In genomic region chr1:6625579-6626149, GRCh38 we compare ENCODE assay signal across 8 cellular contexts. TPM values are rescaled to one million over a fixed set of nuclear protein-coding genes. Genes with fewer than 3 reads are reported as not detected.
DNase-seq lines count a peak whose midpoint lies in the region; ATAC-seq and TF ChIP-seq lines count a peak whose summit lies in the region.

No MANE protein-coding gene starts in this region.

- H3K4me1 ChIP-seq in foreskin keratinocyte (peaks cover 7% of the 10 kb centered on the region), parathyroid adenoma (peaks cover 22% of the 10 kb centered on the region)

- POLR2A ChIA-PET in activated B cell treated with CpG ODN at 0.5 μM for 24 hours (lab: Charles Lee): interaction anchor here (0.6 to 2.0 kb wide), 5 partner anchors 10 to 72 kb away, joined by 3 to 11 read pairs (median 4); no protein-coding TSS in a partner anchor

- H3K9ac ChIP-seq in parathyroid adenoma: no peak overlapping the region

- CTCF ChIA-PET in activated B cell treated with CpG ODN at 0.5 μM for 24 hours (lab: Charles Lee): no interaction called here

- peaks cover 32% of the 10 kb centered on the region for H3K4me1 Mint-ChIP-seq in activated B cell treated with CpG ODN at 0.5 μM for 24 hours

- DNase-seq in NCI-H1105 treated with DMSO at 0.1 percent for 48 hours (lab: John Stamatoyannopoulos, UW): peak; percentile 3
- DNase-seq in NCI-H1105 (lab: John Stamatoyannopoulos, UW): no peak
- DNase-seq in activated B cell treated with CpG ODN at 0.5 μM for 24 hours: no peak
- peak in 1 of 2 donors; percentile 44 for DNase-seq in foreskin keratinocyte
- DNase-seq in NCI-H2171 treated with DMSO at 0.1 percent for 48 hours (lab: John Stamatoyannopoulos, UW): no peak
- no peak for DNase-seq in NCI-H2196 (lab: John Stamatoyannopoulos, UW; ENCODE audit: unreplicated experiment)

- TF ChIP-seq CTCF in activated B cell treated with CpG ODN at 0.5 μM for 24 hours (IDR thresholded peaks at IDR 0.05) (no peak), foreskin keratinocyte (conservative IDR thresholded peaks at IDR 0.05) (no peak), parathyroid adenoma (IDR thresholded peaks at IDR 0.05) (no peak)

- H3K27me3 Mint-ChIP-seq in activated B cell treated with CpG ODN at 0.5 μM for 24 hours: no peaks in the 10 kb centered on the region

- H3K27me3 ChIP-seq in foreskin keratinocyte (no peaks in the 10 kb centered on the region), parathyroid adenoma (ENCODE audit: control insufficient read depth, insufficient read depth, low read length) (no peaks in the 10 kb centered on the region)

- peak overlapping the region; percentile 68 for H3K4me3 ChIP-seq in parathyroid adenoma (ENCODE audit: low read depth, low read length)

- H2AFZ ChIP-seq in parathyroid adenoma: peak overlapping the region; percentile 69

- H3K27ac ChIP-seq in foreskin keratinocyte (peak overlapping the region; percentile 75), parathyroid adenoma (peak overlapping the region; percentile 24)

- peak; percentile 39 for ATAC-seq in HG03280 (IDR thresholded peaks at IDR 0.05; ENCODE audit: unreplicated experiment)
- no peak for ATAC-seq in activated B cell treated with CpG ODN at 0.5 μM for 24 hours (ENCODE audit: low read depth)
- peak; percentile 38 for ATAC-seq in foreskin keratinocyte

- peak overlapping the region; percentile 86 for H3K4me3 Mint-ChIP-seq in activated B cell treated with CpG ODN at 0.5 μM for 24 hours

- H3K36me3 ChIP-seq in parathyroid adenoma (ENCODE audit: control insufficient read depth, insufficient read depth, low read length): no peaks in the 10 kb centered on the region

- H3K9me3 Mint-ChIP-seq in activated B cell treated with CpG ODN at 0.5 μM for 24 hours: no peaks in the 10 kb centered on the region

- no peaks in the 10 kb centered on the region for H3K9me3 ChIP-seq in parathyroid adenoma (ENCODE audit: control insufficient read depth, low read length)

- peaks cover 34% of the 10 kb centered on the region for H3K36me3 Mint-ChIP-seq in activated B cell treated with CpG ODN at 0.5 μM for 24 hours (ENCODE audit: low read depth)

- intact Hi-C loops in activated B cell treated with CpG ODN at 0.5 μM for 24 hours (cut with micrococcal nuclease): loop anchor here (1.0 to 5.0 kb wide), 7 partner anchors 12 to 159 kb away; partner anchors contain the start of genes CAMTA1, DNAJC11, NOL9 and PHF13

- peak overlapping the region; percentile 59 for H3K27ac Mint-ChIP-seq in activated B cell treated with CpG ODN at 0.5 μM for 24 hours

- peak overlapping the region; percentile 84 for H3K4me2 ChIP-seq in parathyroid adenoma (ENCODE audit: low read length)

- peaks cover 20% of the 10 kb centered on the region for H3K79me2 ChIP-seq in parathyroid adenoma

RNA-seq across cellular contexts. Expression of gene THAP3, which starts 1.0 kb away (rescaled TPM):
- total RNA-seq in activated B cell treated with CpG ODN at 0.5 μM for 24 hours: 16.2 and 21.3 TPM in 2 replicates
- 15.3 and 15.4 TPM in 2 replicates for total RNA-seq in foreskin keratinocyte
- polyA plus RNA-seq in foreskin keratinocyte: 16.8 and 18.6 TPM in 2 replicates

RNA-seq across cellular contexts. Expression of gene PHF13, which starts 12.1 kb away (rescaled TPM):
- total RNA-seq in activated B cell treated with CpG ODN at 0.5 μM for 24 hours (5.4 and 6.1 TPM in 2 replicates), foreskin keratinocyte (15.3 and 16.3 TPM in 2 replicates)
- polyA plus RNA-seq in foreskin keratinocyte: 8.2 and 9.9 TPM in 2 replicates

RNA-seq across cellular contexts. Expression of gene KLHL21, which starts 23.0 kb away (rescaled TPM):
- 14.6 and 15.9 TPM in 2 replicates for total RNA-seq in activated B cell treated with CpG ODN at 0.5 μM for 24 hours
- total RNA-seq in foreskin keratinocyte: 41.8 and 52.0 TPM in 2 replicates
- 25.4 and 29.4 TPM in 2 replicates for polyA plus RNA-seq in foreskin keratinocyte

RNA-seq across cellular contexts. Expression of gene ZBTB48, which starts 45.9 kb away (rescaled TPM):
- 53.2 and 53.8 TPM in 2 replicates for total RNA-seq in activated B cell treated with CpG ODN at 0.5 μM for 24 hours
- 14.6 and 15.3 TPM in 2 replicates for total RNA-seq in foreskin keratinocyte
- polyA plus RNA-seq in foreskin keratinocyte: 13.4 and 14.7 TPM in 2 replicates
